1 cellular context compared by ENCODE assay signal in genomic region chr15:61198722-61199121, GRCh38.
TF ChIP-seq lines count a peak whose summit lies in the region.

No MANE protein-coding gene starts in this region.

TF ChIP-seq in GM23338, 12 proteins besides CTCF, POLR2A, EP300 and RAD21 (continued from another document):
- TF ChIP-seq ZNF462 (CRISPR knock-in tag; IDR thresholded peaks at IDR 0.05) (no peak), EZH2 (IDR thresholded peaks at IDR 0.05; ENCODE audit: low read depth, unreplicated experiment) (no peak), EZH2phosphoT487 (IDR thresholded peaks at IDR 0.05; ENCODE audit: unreplicated experiment) (no peak), ETS1 (IDR thresholded peaks at IDR 0.05) (no peak), NANOG (IDR thresholded peaks at IDR 0.05; ENCODE audit: borderline replicate concordance) (no peak), CREB1 (CRISPR knock-in tag; IDR thresholded peaks at IDR 0.05; ENCODE audit: low read depth) (no peak), POLR2AphosphoS5 (IDR thresholded peaks at IDR 0.05; ENCODE audit: low read depth) (no peak)
